ENCODE assay signal across 11 cellular contexts in the genomic region with DNA sequence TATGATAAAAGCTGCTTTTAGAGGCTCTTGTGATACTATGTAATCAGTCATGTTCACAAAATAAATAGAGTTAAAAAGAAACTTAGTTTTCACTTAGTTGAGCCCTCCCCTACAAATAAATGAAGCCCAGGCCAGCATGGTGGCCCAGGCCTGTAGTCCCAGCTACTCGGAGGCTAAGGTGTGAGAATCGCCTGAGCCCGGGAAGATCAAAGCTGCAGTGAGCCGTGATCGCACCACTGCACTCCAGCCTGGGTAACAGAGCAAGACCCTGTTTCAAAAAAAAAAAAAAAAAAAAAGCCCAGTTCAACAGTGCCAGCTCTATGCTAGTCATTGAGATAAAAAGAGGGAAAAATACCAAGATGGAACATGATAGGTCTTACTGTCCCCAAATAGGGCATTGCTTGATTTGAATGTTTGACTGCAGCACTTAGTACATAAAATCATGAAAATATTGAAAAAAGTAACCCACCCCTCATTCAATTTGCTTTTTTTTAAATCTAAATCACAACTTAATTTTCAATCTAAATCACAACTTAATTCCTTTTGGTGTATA. TPM values are rescaled to one million over a fixed set of nuclear protein-coding genes. Genes with fewer than 3 reads are reported as not detected.
DNase-seq lines count a peak whose midpoint lies in the region; ATAC-seq and TF ChIP-seq lines count a peak whose summit lies in the region.
"Had no signal": no experiment of that assay in that cellular context is flagged by ENCODE, and none has a peak within 500 bp of the region (broad histone marks: within the 10 kb centered on the region; RNA-seq: fewer than 3 reads in every experiment).

No MANE protein-coding gene starts in this region.

- no peak for DNase-seq in activated naive CD4-positive, alpha-beta T cell treated with anti-CD3 and anti-CD28 coated beads, Interleukin-2, amount 10 ng/mL, durations not matched to agents 7 days and 5 days
- DNase-seq in activated naive CD4-positive, alpha-beta T cell (lab: John Stamatoyannopoulos, UW): no peak
- DNase-seq in SJCRH30: no peak
- no peak for DNase-seq in kidney epithelial cell (ENCODE audit: low read depth)
- DNase-seq in tibial artery: no peak
- DNase-seq in cerebellar nuclear complex (lab: John Stamatoyannopoulos, UW): no peak
- DNase-seq in NCI-H1436 treated with DMSO at 0.1 percent for 48 hours (lab: John Stamatoyannopoulos, UW): no peak
- DNase-seq: activated CD4-positive, CD25-positive, alpha-beta regulatory T cell; aorta; NCI-H510A had no signal

- TF ChIP-seq CTCF in kidney epithelial cell (IDR thresholded peaks at IDR 0.05; ENCODE audit: insufficient read depth, low read length, poor library complexity, severe bottlenecking) (no peak), tibial artery (IDR thresholded peaks at IDR 0.05) (no peak)

- H3K9me3 Mint-ChIP-seq in activated naive CD4-positive, alpha-beta T cell treated with anti-CD3 and anti-CD28 coated beads, Interleukin-2, amount 10 ng/mL, durations not matched to agents 7 days and 5 days: no peaks in the 10 kb centered on the region

- intact Hi-C loops in tibial artery (cut with DNase I; ENCODE audit: low total_unique reads): loop anchor here (5.0 to 10.0 kb wide), 2 partner anchors 35 to 122 kb away; partner anchors contain the start of genes ORMDL1 and PMS1

- H3K4me3 Mint-ChIP-seq in activated naive CD4-positive, alpha-beta T cell treated with anti-CD3 and anti-CD28 coated beads, Interleukin-2, amount 10 ng/mL, durations not matched to agents 7 days and 5 days: no peak overlapping the region

- CTCF ChIA-PET in activated naive CD4-positive, alpha-beta T cell treated with anti-CD3 and anti-CD28 coated beads, Interleukin-2, amount 10 ng/mL, durations not matched to agents 7 days and 5 days (lab: Charles Lee): interaction anchor here (1.2 to 7.1 kb wide), 7 partner anchors 8 to 101 kb away, joined by 3 to 54 read pairs (median 10); partner anchors contain the start of genes ANKAR and OSGEPL1

- no peak for ATAC-seq in GM21786 (IDR thresholded peaks at IDR 0.05; ENCODE audit: unreplicated experiment)

- H3K27me3 Mint-ChIP-seq in activated naive CD4-positive, alpha-beta T cell treated with anti-CD3 and anti-CD28 coated beads, Interleukin-2, amount 10 ng/mL, durations not matched to agents 7 days and 5 days: no peaks in the 10 kb centered on the region

- H3K4me3 ChIP-seq in SJCRH30 (peak overlapping the region; percentile 76; the same call in 1 of the 2 replicates), kidney epithelial cell (ENCODE audit: low read depth, low read length) (peak overlapping the region; percentile 98), tibial artery (peak overlapping the region; percentile 94 to 96)

- H3K4me1 ChIP-seq in SJCRH30: peaks cover 17% of the 10 kb centered on the region
- H3K4me1 ChIP-seq in tibial artery: peaks cover 0 to 45% (median 19%) of the 10 kb centered on the region in 4 donors

- H3K9me3 ChIP-seq in SJCRH30 (replicated peaks) (no peaks in the 10 kb centered on the region), tibial artery (no peaks in the 10 kb centered on the region)

- H3K27ac Mint-ChIP-seq in activated naive CD4-positive, alpha-beta T cell treated with anti-CD3 and anti-CD28 coated beads, Interleukin-2, amount 10 ng/mL, durations not matched to agents 7 days and 5 days: peak overlapping the region; percentile 9

- peaks cover 33% of the 10 kb centered on the region for H3K36me3 ChIP-seq in SJCRH30
- H3K36me3 ChIP-seq in kidney epithelial cell (ENCODE audit: control insufficient read depth, insufficient read depth, low read length): no peaks in the 10 kb centered on the region
- peaks cover 12 to 19% (median 12%) of the 10 kb centered on the region in 3 donors for H3K36me3 ChIP-seq in tibial artery

- H3K27ac ChIP-seq in SJCRH30 (no peak overlapping the region), tibial artery (peak overlapping the region in 1 of 2 donors; percentile 91)

- H3K36me3 Mint-ChIP-seq in activated naive CD4-positive, alpha-beta T cell treated with anti-CD3 and anti-CD28 coated beads, Interleukin-2, amount 10 ng/mL, durations not matched to agents 7 days and 5 days: peaks cover 28% of the 10 kb centered on the region

- peaks cover 43% of the 10 kb centered on the region for H3K4me1 Mint-ChIP-seq in activated naive CD4-positive, alpha-beta T cell treated with anti-CD3 and anti-CD28 coated beads, Interleukin-2, amount 10 ng/mL, durations not matched to agents 7 days and 5 days

- H3K27me3 ChIP-seq in SJCRH30: no peaks in the 10 kb centered on the region
- H3K27me3 ChIP-seq in kidney epithelial cell (ENCODE audit: control insufficient read depth, insufficient read depth, low read length): no peaks in the 10 kb centered on the region
- no peaks in the 10 kb centered on the region for H3K27me3 ChIP-seq in tibial artery

RNA-seq across cellular contexts. Expression of gene ASNSD1, which starts 1.5 kb away (rescaled TPM):
- total RNA-seq in SJCRH30 (2014; rRNA removed; shearing (Covaris generic)): 165 and 177 TPM in 2 replicates
- total RNA-seq in kidney epithelial cell: 34.6 and 39.9 TPM in 2 replicates

RNA-seq across cellular contexts. Expression of gene ANKAR, which starts 11.7 kb away (rescaled TPM):
- 9.5 and 13.5 TPM in 2 replicates for total RNA-seq in SJCRH30 (2014; rRNA removed; shearing (Covaris generic))
- total RNA-seq in kidney epithelial cell: 3.3 and 3.8 TPM in 2 replicates
